Comparison of ENCODE assay signal across 9 cellular contexts in the genomic region with DNA sequence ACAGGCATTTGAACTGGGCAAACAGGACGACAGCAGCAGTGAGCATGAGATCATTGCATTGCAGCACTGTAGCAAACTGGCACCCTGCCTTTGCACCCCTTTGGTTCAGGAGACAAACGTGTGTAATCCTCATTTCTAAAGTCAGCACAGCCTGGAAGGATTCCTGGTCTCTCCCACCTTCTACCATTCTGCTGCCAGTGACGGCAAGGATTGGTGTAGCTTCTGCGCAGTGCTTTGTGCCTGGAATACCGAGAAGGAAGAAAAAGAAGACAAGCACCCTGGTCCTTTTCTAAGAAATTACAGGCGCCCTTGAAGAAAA.
DNase-seq lines count a peak whose midpoint lies in the region; ATAC-seq, FAIRE-seq and TF ChIP-seq lines count a peak whose summit lies in the region.
"Had no signal": no experiment of that assay in that cellular context is flagged by ENCODE, and none has a peak within 500 bp of the region (broad histone marks: within the 10 kb centered on the region; RNA-seq: fewer than 3 reads in every experiment).

No MANE protein-coding gene starts in this region.

- H3K23me2 ChIP-seq in H1 (ENCODE audit: low read depth, low read length), result no peaks in the 10 kb centered on the region

- no peak overlapping the region; the same call in 1 of the 2 replicates for H3K18ac ChIP-seq in H1 (ENCODE audit: extremely low read depth, low read length)

- H3K9me3 ChIP-seq in A673 (ENCODE audit: low read depth, low read length, poor library complexity, severe bottlenecking) (no peaks in the 10 kb centered on the region), H1 (ENCODE audit: insufficient read depth in 2 of 2, low read depth in 1 of 2, low read length in 1 of 2) (no peaks in the 10 kb centered on the region), mucosa of descending colon (no peaks in the 10 kb centered on the region)

- TF ChIP-seq POLR2A in H1 (IDR thresholded peaks at IDR 0.05; ENCODE audit: control extremely low read depth in 1 of 2, low read depth in 2 of 2, low read length in 2 of 2), result no peak

- no peak overlapping the region for H3K9ac ChIP-seq in H1 (replicated peaks in 1 of 4; ENCODE audit: extremely low read depth in 1 of 4, low read depth in 3 of 4, low read length in 3 of 4)

- no peak overlapping the region for H4K5ac ChIP-seq in H1 (ENCODE audit: insufficient read length, low read depth, low read length)

- H3K79me1 ChIP-seq in H1 (ENCODE audit: low read depth, low read length), result no peaks in the 10 kb centered on the region

- H3K27me3 Mint-ChIP-seq in glutamatergic neuron (ENCODE audit: unreplicated experiment), result no peaks in the 10 kb centered on the region

- POLR2A ChIA-PET in A673 (lab: Charles Lee; ENCODE audit: low non-redundant PET), result no interaction called here
- POLR2A ChIA-PET in H1 (lab: Charles Lee; ENCODE audit: partially characterized antibody), result no interaction called here

- peak overlapping the region; percentile 53 for H3K4me3 ChIP-seq in A673 (ENCODE audit: low read depth, low read length, poor library complexity, severe bottlenecking)
- no peak overlapping the region for H3K4me3 ChIP-seq in H1 (ENCODE audit: extremely low read depth in 1 of 4, insufficient read depth in 2 of 4, low read depth in 3 of 4, low read length in 4 of 4)
- H3K4me3 ChIP-seq in mucosa of descending colon, result no peak overlapping the region

- intact Hi-C loops in A673 (cut with micrococcal nuclease; ENCODE audit: unreplicated experiment), result loop anchor here (5.0 kb wide), 1 partner anchor 57 kb away; no protein-coding TSS in a partner anchor
- intact Hi-C loops in mucosa of descending colon (cut with DNase I, micrococcal nuclease), result no loop called here

- peak overlapping the region; percentile 81 for H2AFZ ChIP-seq in H1 (ENCODE audit: low read length)

- no peak overlapping the region for H2BK12ac ChIP-seq in H1 (ENCODE audit: low read depth, low read length)

- H2BK120ac ChIP-seq in H1 (replicated peaks; ENCODE audit: low read depth, low read length), result no peak overlapping the region

- H3K4me1 Mint-ChIP-seq in glutamatergic neuron (ENCODE audit: low read depth, unreplicated experiment), result peaks cover 25% of the 10 kb centered on the region

- H3K36me3 ChIP-seq in A673 (ENCODE audit: insufficient read depth, low read length, poor library complexity, severe bottlenecking) (no peaks in the 10 kb centered on the region), H1 (ENCODE audit: control insufficient read depth in 2 of 4, insufficient read depth in 4 of 4, low read length in 3 of 4) (no peaks in the 10 kb centered on the region), mucosa of descending colon (ENCODE audit: low read depth) (no peaks in the 10 kb centered on the region)

- WGBS in H1 (ENCODE audit: extremely low coverage in 1 of 2, insufficient coverage in 1 of 2, insufficient read length in 1 of 2, insufficient replicate concordance in 2 of 2, low coverage in 1 of 2, low lambda C conversion rate in 2 of 2, missing lambda C conversion rate in 1 of 2), 2 experiments, result 87% methylated on average over 6 of the region's 6 CpGs; no CpG with 5 or more reads in 1 of the 2 experiments

- H3K23ac ChIP-seq in H1 (ENCODE audit: insufficient read length), result no peak overlapping the region

- FAIRE-seq in H1 (lab: Jason Lieb, UNC), result no peak

- ATAC-seq in mucosa of descending colon (no peak), HG03159 (IDR thresholded peaks at IDR 0.05; ENCODE audit: unreplicated experiment) (no peak)
- ATAC-seq: activated T-cell treated with anti-CD3 and anti-CD28 coated beads, Interleukin-2, amount 50 U/mL, for 72 hours had no signal

- H4K8ac ChIP-seq in H1 (ENCODE audit: extremely low read depth, insufficient read depth, low read length), result no peak overlapping the region

- H3K14ac ChIP-seq in H1 (ENCODE audit: insufficient read length), result no peak overlapping the region

- TF ChIP-seq CTCF in A673 (conservative IDR thresholded peaks at IDR 0.05; ENCODE audit: low read depth, low read length) (no peak), H1 (IDR thresholded peaks at IDR 0.05; ENCODE audit: control extremely low read depth in 1 of 3, insufficient read depth in 1 of 3, low read depth in 1 of 3, low read length in 3 of 3) (no peak), mucosa of descending colon (IDR thresholded peaks at IDR 0.05) (no peak), glutamatergic neuron (IDR thresholded peaks at IDR 0.05; ENCODE audit: partially characterized antibody, unreplicated experiment) (no peak)

- CTCF ChIA-PET in A673 (lab: Charles Lee), result no interaction called here
- CTCF ChIA-PET in H1 (lab: Charles Lee; ENCODE audit: partially characterized antibody), result interaction anchor here (0.9 kb wide), 1 partner anchor 74 kb away, joined by 3 read pairs; no protein-coding TSS in a partner anchor

- 0 out of 2 replicates have a peak overlapping the region, but pooled peaks have one; percentile 64 for H2BK20ac ChIP-seq in H1 (ENCODE audit: low read length)

- H3K79me2 ChIP-seq in H1 (ENCODE audit: control insufficient read depth in 1 of 2, insufficient read depth in 2 of 2, low read length in 2 of 2), result no peaks in the 10 kb centered on the region

- H3K4ac ChIP-seq in H1 (replicated peaks; ENCODE audit: insufficient read length, low read depth, low read length), result peak overlapping the region; percentile 32

- H3K4me3 Mint-ChIP-seq in glutamatergic neuron (ENCODE audit: unreplicated experiment), result no peak overlapping the region
- H3K4me3 Mint-ChIP-seq: activated T-cell treated with anti-CD3 and anti-CD28 coated beads, Interleukin-2, amount 50 U/mL, for 72 hours had no signal

- H3K27ac ChIP-seq in A673 (ENCODE audit: low read depth, low read length, poor library complexity, severe bottlenecking) (peak overlapping the region; percentile 43), H1 (ENCODE audit: low read depth, low read length) (no peak overlapping the region)

- H3K27me3 ChIP-seq in A673 (replicated peaks; ENCODE audit: insufficient read depth, low read depth, low read length, poor library complexity) (no peaks in the 10 kb centered on the region), H1 (replicated peaks in 1 of 4; ENCODE audit: control insufficient read depth in 3 of 4, extremely low read depth in 1 of 4, insufficient read depth in 3 of 4, low read length in 3 of 4) (no peaks in the 10 kb centered on the region)

- DNase-seq in A673 (ENCODE audit: low spot score) (peak; percentile 48), NCI-H2227 (lab: John Stamatoyannopoulos, UW; ENCODE audit: unreplicated experiment) (peak; percentile 69), H1 (ENCODE audit: low read depth in 1 of 2, low spot score in 2 of 2) (no peak), mucosa of descending colon (peak in 2 of 3 donors; percentile 14 to 53), glutamatergic neuron (no peak), NCI-H2171 (lab: John Stamatoyannopoulos, UW) (no peak)
- no peak for DNase-seq in stimulated activated CD8-positive, alpha-beta memory T cell treated with anti-CD3 and anti-CD28 coated beads, Interleukin-4, amount 100 ng/mL, for 48 hours
- DNase-seq: activated T-cell treated with anti-CD3 and anti-CD28 coated beads, Interleukin-2, amount 50 U/mL, for 72 hours had no signal

- H3K56ac ChIP-seq in H1 (replicated peaks; ENCODE audit: insufficient read length, low read depth, low read length), result no peak overlapping the region

- no peak for TF ChIP-seq RAD21 in H1 (IDR thresholded peaks at IDR 0.05 in 1 of 2, conservative IDR thresholded peaks at IDR 0.05 in 1 of 2; ENCODE audit: low read depth in 2 of 2, low read length in 2 of 2)

- no peak for TF ChIP-seq EP300 in H1 (IDR thresholded peaks at IDR 0.05; ENCODE audit: borderline replicate concordance in 1 of 2, low read depth in 2 of 2, low read length in 2 of 2)

- no peak overlapping the region for H2BK15ac ChIP-seq in H1 (ENCODE audit: low read length)

- H2BK5ac ChIP-seq in H1 (ENCODE audit: low read depth, low read length), result no peak overlapping the region

- no peak overlapping the region for H4K91ac ChIP-seq in H1 (replicated peaks; ENCODE audit: insufficient read length, low read length)

- H3K27ac Mint-ChIP-seq in glutamatergic neuron (ENCODE audit: unreplicated experiment), result no peak overlapping the region
- H3K27ac Mint-ChIP-seq: activated T-cell treated with anti-CD3 and anti-CD28 coated beads, Interleukin-2, amount 50 U/mL, for 72 hours had no signal

- H3K36me3 Mint-ChIP-seq in glutamatergic neuron (ENCODE audit: unreplicated experiment), result peaks cover 9% of the 10 kb centered on the region

- no peaks in the 10 kb centered on the region for H3K9me3 Mint-ChIP-seq in glutamatergic neuron (ENCODE audit: unreplicated experiment)

- H2AK5ac ChIP-seq in H1 (ENCODE audit: low read depth, low read length), result no peak overlapping the region

- BruUV-seq in A673 (replicated peaks; lab: Mats Ljungman, UMichigan), result no TSS peak

- no peaks in the 10 kb centered on the region for H4K20me1 ChIP-seq in H1 (replicated peaks in 1 of 2; ENCODE audit: control insufficient read depth in 1 of 2, insufficient read depth in 2 of 2, low read length in 2 of 2)

- peaks cover 6% of the 10 kb centered on the region for H3K4me1 ChIP-seq in A673 (ENCODE audit: insufficient read depth, low read length, poor library complexity, severe bottlenecking)
- peaks cover 0 to 2% (median 0%) of the 10 kb centered on the region in 4 experiments; a peak in 1 of 7 replicates for H3K4me1 ChIP-seq in H1 (replicated peaks in 1 of 4; ENCODE audit: control insufficient read depth in 3 of 4, insufficient read depth in 4 of 4, low read length in 3 of 4)
- no peaks in the 10 kb centered on the region for H3K4me1 ChIP-seq in mucosa of descending colon (ENCODE audit: low read depth)

- no peak overlapping the region for H3K4me2 ChIP-seq in H1 (ENCODE audit: insufficient read depth in 1 of 2, low read depth in 2 of 2, low read length in 2 of 2)

TF ChIP-seq in H1, 55 proteins besides CTCF, POLR2A, EP300 and RAD21 (continues in another document):
- TF ChIP-seq FOSL1 (IDR thresholded peaks at IDR 0.05; ENCODE audit: insufficient read depth, low read depth, low read length), result no peak
- no peak for TF ChIP-seq CBX5 (IDR thresholded peaks at IDR 0.05; ENCODE audit: low read depth, low read length)
- TF ChIP-seq SAP30 (IDR thresholded peaks at IDR 0.05; ENCODE audit: insufficient read depth, insufficient replicate concordance, low read length), result no peak

Comparison
In these comparisons a context has a peak if more than half of its experiments do, and no peak if none do; other contexts are left out.
1. DNase-seq: peak in A673 (single experiment), NCI-H2227 (single experiment) and mucosa of descending colon (2 of 3); none in H1 (0 of 2), glutamatergic neuron (single experiment), stimulated activated CD8-positive, alpha-beta memory T cell treated with anti-CD3 and anti-CD28 coated beads, Interleukin-4, amount 100 ng/mL, for 48 hours (single experiment) and NCI-H2171 (single experiment).